Comparison of ENCODE assay signal across 1 cellular context in genomic region chr5:123813251-123813650, GRCh38.
TF ChIP-seq lines count a peak whose summit lies in the region.

No MANE protein-coding gene starts in this region.

TF ChIP-seq in GM23338, 12 proteins besides CTCF, POLR2A, EP300 and RAD21 (continued from another document):
- TF ChIP-seq, protein P1, sequence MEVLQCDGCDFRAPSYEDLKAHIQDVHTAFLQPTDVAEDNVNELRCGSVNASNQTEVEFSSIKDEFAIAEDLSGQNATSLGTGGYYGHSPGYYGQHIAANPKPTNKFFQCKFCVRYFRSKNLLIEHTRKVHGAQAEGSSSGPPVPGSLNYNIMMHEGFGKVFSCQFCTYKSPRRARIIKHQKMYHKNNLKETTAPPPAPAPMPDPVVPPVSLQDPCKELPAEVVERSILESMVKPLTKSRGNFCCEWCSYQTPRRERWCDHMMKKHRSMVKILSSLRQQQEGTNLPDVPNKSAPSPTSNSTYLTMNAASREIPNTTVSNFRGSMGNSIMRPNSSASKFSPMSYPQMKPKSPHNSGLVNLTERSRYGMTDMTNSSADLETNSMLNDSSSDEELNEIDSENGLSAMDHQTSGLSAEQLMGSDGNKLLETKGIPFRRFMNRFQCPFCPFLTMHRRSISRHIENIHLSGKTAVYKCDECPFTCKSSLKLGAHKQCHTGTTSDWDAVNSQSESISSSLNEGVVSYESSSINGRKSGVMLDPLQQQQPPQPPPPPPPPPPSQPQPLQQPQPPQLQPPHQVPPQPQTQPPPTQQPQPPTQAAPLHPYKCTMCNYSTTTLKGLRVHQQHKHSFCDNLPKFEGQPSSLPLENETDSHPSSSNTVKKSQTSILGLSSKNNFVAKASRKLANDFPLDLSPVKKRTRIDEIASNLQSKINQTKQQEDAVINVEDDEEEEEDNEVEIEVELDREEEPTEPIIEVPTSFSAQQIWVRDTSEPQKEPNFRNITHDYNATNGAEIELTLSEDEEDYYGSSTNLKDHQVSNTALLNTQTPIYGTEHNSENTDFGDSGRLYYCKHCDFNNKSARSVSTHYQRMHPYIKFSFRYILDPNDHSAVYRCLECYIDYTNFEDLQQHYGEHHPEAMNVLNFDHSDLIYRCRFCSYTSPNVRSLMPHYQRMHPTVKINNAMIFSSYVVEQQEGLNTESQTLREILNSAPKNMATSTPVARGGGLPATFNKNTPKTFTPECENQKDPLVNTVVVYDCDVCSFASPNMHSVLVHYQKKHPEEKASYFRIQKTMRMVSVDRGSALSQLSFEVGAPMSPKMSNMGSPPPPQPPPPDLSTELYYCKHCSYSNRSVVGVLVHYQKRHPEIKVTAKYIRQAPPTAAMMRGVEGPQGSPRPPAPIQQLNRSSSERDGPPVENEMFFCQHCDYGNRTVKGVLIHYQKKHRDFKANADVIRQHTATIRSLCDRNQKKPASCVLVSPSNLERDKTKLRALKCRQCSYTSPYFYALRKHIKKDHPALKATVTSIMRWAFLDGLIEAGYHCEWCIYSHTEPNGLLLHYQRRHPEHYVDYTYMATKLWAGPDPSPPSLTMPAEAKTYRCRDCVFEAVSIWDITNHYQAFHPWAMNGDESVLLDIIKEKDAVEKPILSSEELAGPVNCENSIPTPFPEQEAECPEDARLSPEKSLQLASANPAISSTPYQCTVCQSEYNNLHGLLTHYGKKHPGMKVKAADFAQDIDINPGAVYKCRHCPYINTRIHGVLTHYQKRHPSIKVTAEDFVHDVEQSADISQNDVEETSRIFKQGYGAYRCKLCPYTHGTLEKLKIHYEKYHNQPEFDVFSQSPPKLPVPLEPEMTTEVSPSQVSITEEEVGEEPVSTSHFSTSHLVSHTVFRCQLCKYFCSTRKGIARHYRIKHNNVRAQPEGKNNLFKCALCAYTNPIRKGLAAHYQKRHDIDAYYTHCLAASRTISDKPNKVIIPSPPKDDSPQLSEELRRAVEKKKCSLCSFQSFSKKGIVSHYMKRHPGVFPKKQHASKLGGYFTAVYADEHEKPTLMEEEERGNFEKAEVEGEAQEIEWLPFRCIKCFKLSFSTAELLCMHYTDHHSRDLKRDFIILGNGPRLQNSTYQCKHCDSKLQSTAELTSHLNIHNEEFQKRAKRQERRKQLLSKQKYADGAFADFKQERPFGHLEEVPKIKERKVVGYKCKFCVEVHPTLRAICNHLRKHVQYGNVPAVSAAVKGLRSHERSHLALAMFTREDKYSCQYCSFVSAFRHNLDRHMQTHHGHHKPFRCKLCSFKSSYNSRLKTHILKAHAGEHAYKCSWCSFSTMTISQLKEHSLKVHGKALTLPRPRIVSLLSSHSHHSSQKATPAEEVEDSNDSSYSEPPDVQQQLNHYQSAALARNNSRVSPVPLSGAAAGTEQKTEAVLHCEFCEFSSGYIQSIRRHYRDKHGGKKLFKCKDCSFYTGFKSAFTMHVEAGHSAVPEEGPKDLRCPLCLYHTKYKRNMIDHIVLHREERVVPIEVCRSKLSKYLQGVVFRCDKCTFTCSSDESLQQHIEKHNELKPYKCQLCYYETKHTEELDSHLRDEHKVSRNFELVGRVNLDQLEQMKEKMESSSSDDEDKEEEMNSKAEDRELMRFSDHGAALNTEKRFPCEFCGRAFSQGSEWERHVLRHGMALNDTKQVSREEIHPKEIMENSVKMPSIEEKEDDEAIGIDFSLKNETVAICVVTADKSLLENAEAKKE (CRISPR knock-in tag; IDR thresholded peaks at IDR 0.05), result no peak
- TF ChIP-seq ZNF331 (CRISPR knock-in tag; IDR thresholded peaks at IDR 0.05; ENCODE audit: low read depth) (no peak), REST (IDR thresholded peaks at IDR 0.05; ENCODE audit: unreplicated experiment) (no peak), JUNB (IDR thresholded peaks at IDR 0.05; ENCODE audit: unreplicated experiment) (no peak), ZNF114 (CRISPR knock-in tag; IDR thresholded peaks at IDR 0.05) (no peak), CREB1 (CRISPR knock-in tag; IDR thresholded peaks at IDR 0.05; ENCODE audit: low read depth) (no peak), NANOG (IDR thresholded peaks at IDR 0.05; ENCODE audit: borderline replicate concordance) (no peak)
